ENCODE assay signal across 9 cellular contexts in the genomic region with DNA sequence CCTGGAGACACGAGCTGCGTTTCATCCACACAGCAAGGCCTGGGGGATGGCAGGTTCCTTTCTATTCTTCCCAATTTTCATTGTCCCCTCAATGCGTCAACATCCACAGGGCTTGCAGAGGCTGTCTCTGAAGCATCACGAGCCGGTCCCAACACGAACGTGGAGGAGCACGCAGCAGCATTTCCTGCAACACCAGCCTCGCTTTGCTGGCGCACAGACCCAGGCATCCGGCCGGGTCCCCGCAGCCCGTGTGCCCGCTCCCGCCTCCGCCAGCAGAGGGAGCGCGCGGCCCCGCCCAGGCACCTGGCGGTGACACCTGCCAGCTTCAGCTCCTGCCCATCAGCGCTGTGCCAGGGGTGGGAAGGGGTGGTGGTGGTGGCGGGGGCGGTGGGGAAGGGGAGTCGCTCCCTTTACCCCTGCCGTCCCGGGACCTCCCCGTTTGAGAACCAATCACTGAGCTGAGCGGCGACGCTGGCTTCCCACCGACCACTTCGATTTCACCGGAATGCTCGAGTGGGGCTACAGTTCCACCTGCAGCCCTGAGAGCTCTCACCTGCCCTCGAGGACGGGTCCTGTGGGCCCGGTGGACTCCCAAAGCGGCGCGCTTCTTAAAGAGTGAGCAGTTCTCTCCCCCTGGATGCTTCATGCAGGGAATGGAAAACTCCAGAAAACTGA.
DNase-seq lines count a peak whose midpoint lies in the region; ATAC-seq and TF ChIP-seq lines count a peak whose summit lies in the region.
"Had no signal": no experiment of that assay in that cellular context is flagged by ENCODE, and none has a peak within 500 bp of the region (broad histone marks: within the 10 kb centered on the region; RNA-seq: fewer than 3 reads in every experiment).

No MANE protein-coding gene starts in this region.

- TF ChIP-seq POLR2A in stomach (IDR thresholded peaks at IDR 0.05) = no peak
- TF ChIP-seq POLR2A in breast epithelium (IDR thresholded peaks at IDR 0.05) = no peak

- DNase-seq in GM19238 (ENCODE audit: insufficient read length, low spot score) (peak; percentile 45), iPS DF 6.9 (ENCODE audit: low read depth, low spot score) (peak; percentile 20), stomach (peak; percentile 52), foreskin fibroblast (no peak), breast epithelium (ENCODE audit: low spot score in 2 of 2) (no peak)
- peak; percentile 40 for DNase-seq in activated CD4-positive, CD25-positive, alpha-beta regulatory T cell treated with anti-CD3 and anti-CD28 coated beads, Interleukin-2, amount 50 U/mL, for 72 hours

- H3K4me1 ChIP-seq in iPS DF 6.9 (ENCODE audit: control insufficient read depth, insufficient read depth, low read length) (peaks cover 1% of the 10 kb centered on the region; the same call in 1 of the 2 replicates), stomach (peaks cover 0 to 8% (median 0%) of the 10 kb centered on the region in 4 donors), breast epithelium (no peaks in the 10 kb centered on the region)

- TF ChIP-seq CTCF in C4-2B (conservative IDR thresholded peaks at IDR 0.05) (peak; percentile 95), stomach (IDR thresholded peaks at IDR 0.05) (peak in 5 of 7 experiments; percentile 26 to 66 (median 52)), foreskin fibroblast (IDR thresholded peaks at IDR 0.05; ENCODE audit: low read depth, low read length) (no peak), breast epithelium (IDR thresholded peaks at IDR 0.05) (peak in 1 of 3 donors; percentile 26)

- H3K27me3 ChIP-seq in iPS DF 6.9 (ENCODE audit: control insufficient read depth, insufficient read depth, low read length) = no peaks in the 10 kb centered on the region
- H3K27me3 ChIP-seq in stomach = peaks cover 0 to 14% (median 6%) of the 10 kb centered on the region in 3 donors
- peaks cover 0 to 9% of the 10 kb centered on the region in 2 donors for H3K27me3 ChIP-seq in breast epithelium

- no peak overlapping the region for H3K4me3 ChIP-seq in iPS DF 6.9 (ENCODE audit: low read length)
- H3K4me3 ChIP-seq in stomach = no peak overlapping the region
- no peak overlapping the region for H3K4me3 ChIP-seq in foreskin fibroblast (ENCODE audit: low read depth in 1 of 2, low read length in 2 of 2)
- no peak overlapping the region for H3K4me3 ChIP-seq in breast epithelium
- H3K4me3 ChIP-seq: skin epidermis had no signal

- H3K36me3 ChIP-seq in iPS DF 6.9 (ENCODE audit: control insufficient read depth, insufficient read depth, low read length) (no peaks in the 10 kb centered on the region), stomach (no peaks in the 10 kb centered on the region), breast epithelium (no peaks in the 10 kb centered on the region)

- TF ChIP-seq EP300 in stomach (IDR thresholded peaks at IDR 0.05) = no peak

- WGBS in iPS DF 6.9 (ENCODE audit: insufficient coverage, insufficient read length) = no CpG with 5 or more reads among the region's 42 CpGs
- 14 to 25% (median 18%) methylated on average over 24 to 42 of the region's 42 CpGs for WGBS in stomach, 5 donors

- no peaks in the 10 kb centered on the region; the same call in 1 of the 2 replicates for H3K9me3 ChIP-seq in iPS DF 6.9 (ENCODE audit: control insufficient read depth, insufficient read depth, low read length)
- no peaks in the 10 kb centered on the region for H3K9me3 ChIP-seq in stomach
- no peaks in the 10 kb centered on the region for H3K9me3 ChIP-seq in breast epithelium

- H3K27ac ChIP-seq in C4-2B (no peak overlapping the region), iPS DF 6.9 (ENCODE audit: low read length) (no peak overlapping the region), stomach (no peak overlapping the region), breast epithelium (no peak overlapping the region)
- H3K27ac ChIP-seq: skin epidermis had no signal

- ATAC-seq in HG03565 (IDR thresholded peaks at IDR 0.05; ENCODE audit: unreplicated experiment) = peak; percentile 68

- intact Hi-C loops in stomach (cut with DNase I; ENCODE audit: low total_unique reads) = no loop called here
- intact Hi-C loops in breast epithelium (cut with DNase I; ENCODE audit: low total_unique reads) = no loop called here

Comparison
In these comparisons a context has a peak if more than half of its experiments do, and no peak if none do; other contexts are left out.
1. DNase-seq: peak in GM19238 (single experiment), activated CD4-positive, CD25-positive, alpha-beta regulatory T cell treated with anti-CD3 and anti-CD28 coated beads, Interleukin-2, amount 50 U/mL, for 72 hours (single experiment), iPS DF 6.9 (single experiment) and stomach (single experiment); none in foreskin fibroblast (0 of 2) and breast epithelium (0 of 2).